In genomic region chr17:78714534-78714933, GRCh38 we compare ENCODE assay signal across 17 cellular contexts.
DNase-seq lines count a peak whose midpoint lies in the region; ATAC-seq and TF ChIP-seq lines count a peak whose summit lies in the region.
"Had no signal": no experiment of that assay in that cellular context is flagged by ENCODE, and none has a peak within 500 bp of the region (broad histone marks: within the 10 kb centered on the region; RNA-seq: fewer than 3 reads in every experiment).

No MANE protein-coding gene starts in this region.

- WGBS in psoas muscle, 3 donors: 97 to 100% (median 98%) methylated on average over 4 of the region's 4 CpGs
- WGBS in transverse colon (ENCODE audit: low coverage in 1 of 2), 2 donors: 86% methylated on average over 4 of the region's 4 CpGs; no CpG with 5 or more reads in 1 of the 2 donors

- H3K27me3 ChIP-seq in MM.1S (replicated peaks; ENCODE audit: insufficient read depth, low read length) (no peaks in the 10 kb centered on the region), psoas muscle (ENCODE audit: insufficient read depth in 3 of 3, low read length in 2 of 3) (no peaks in the 10 kb centered on the region), transverse colon (no peaks in the 10 kb centered on the region)
- H3K27me3 ChIP-seq: foreskin keratinocyte, tibial artery had no signal

- TF ChIP-seq POLR2A in transverse colon (IDR thresholded peaks at IDR 0.05): no peak

- no peak for TF ChIP-seq EP300 in transverse colon (IDR thresholded peaks at IDR 0.05; ENCODE audit: low read depth)

- peaks cover 95% of the 10 kb centered on the region for H3K79me2 ChIP-seq in MM.1S (ENCODE audit: low read length)

- no peak overlapping the region for H3K9ac ChIP-seq in MM.1S (ENCODE audit: low read length)
- H3K9ac ChIP-seq: parathyroid adenoma had no signal

- intact Hi-C loops in activated CD4-positive, alpha-beta T cell treated with anti-CD3 and anti-CD28 coated beads, Interleukin-2, amount 10 ng/mL, durations not matched to agents 24 days and 14 days (cut with micrococcal nuclease): loop anchor here (2.0 kb wide), 1 partner anchor 14 kb away; no protein-coding TSS in a partner anchor
- intact Hi-C loops in psoas muscle (cut with DNase I): no loop called here
- intact Hi-C loops in transverse colon (cut with DNase I; ENCODE audit: low total_unique reads): no loop called here

- H3K4me1 ChIP-seq in MM.1S (ENCODE audit: low read length): peaks cover 51% of the 10 kb centered on the region
- H3K4me1 ChIP-seq in psoas muscle: peaks cover 51% of the 10 kb centered on the region
- H3K4me1 ChIP-seq in transverse colon: peaks cover 44 to 63% (median 44%) of the 10 kb centered on the region in 4 donors

- H3K27me3 Mint-ChIP-seq in activated CD4-positive, alpha-beta T cell treated with anti-CD3 and anti-CD28 coated beads, Interleukin-2, amount 10 ng/mL, durations not matched to agents 24 days and 14 days: no peaks in the 10 kb centered on the region

- H3K27ac ChIP-seq in MM.1S (ENCODE audit: low read length) (peak overlapping the region; percentile 97; the same call in 1 of the 2 replicates), angular gyrus (ENCODE audit: low read depth, low read length) (peak overlapping the region; percentile 59), psoas muscle (peak overlapping the region; percentile 78), transverse colon (no peak overlapping the region)
- H3K27ac ChIP-seq: foreskin keratinocyte, parathyroid adenoma, tibial artery had no signal

- H3K36me3 Mint-ChIP-seq in activated CD4-positive, alpha-beta T cell treated with anti-CD3 and anti-CD28 coated beads, Interleukin-2, amount 10 ng/mL, durations not matched to agents 24 days and 14 days (ENCODE audit: low read depth): peaks cover 11% of the 10 kb centered on the region

- H3K27ac Mint-ChIP-seq in activated CD4-positive, alpha-beta T cell treated with anti-CD3 and anti-CD28 coated beads, Interleukin-2, amount 10 ng/mL, durations not matched to agents 24 days and 14 days: peak overlapping the region; percentile 74

- ATAC-seq in psoas muscle (no peak), GM19324 (IDR thresholded peaks at IDR 0.05; ENCODE audit: low FRiP score, unreplicated experiment) (no peak)
- ATAC-seq: A549, foreskin keratinocyte had no signal

- peaks cover 29% of the 10 kb centered on the region for H4K20me1 ChIP-seq in MM.1S (ENCODE audit: insufficient read depth, low read length)

- peaks cover 62% of the 10 kb centered on the region for H3F3A ChIP-seq in MM.1S (ENCODE audit: insufficient read depth, low read length)

- H3K9me3 ChIP-seq in MM.1S (replicated peaks; ENCODE audit: insufficient read depth, low read length): no peaks in the 10 kb centered on the region
- H3K9me3 ChIP-seq in psoas muscle: no peaks in the 10 kb centered on the region
- no peaks in the 10 kb centered on the region for H3K9me3 ChIP-seq in transverse colon
- H3K9me3 ChIP-seq: A549, tibial artery had no signal

- H3K4me3 ChIP-seq in MM.1S (ENCODE audit: low read length) (no peak overlapping the region; the same call in 1 of the 2 replicates), psoas muscle (no peak overlapping the region), transverse colon (no peak overlapping the region)
- H3K4me3 ChIP-seq: A549, tibial artery had no signal

- H3K4me1 Mint-ChIP-seq in activated CD4-positive, alpha-beta T cell treated with anti-CD3 and anti-CD28 coated beads, Interleukin-2, amount 10 ng/mL, durations not matched to agents 24 days and 14 days: peaks cover 73% of the 10 kb centered on the region

- no peak for TF ChIP-seq CTCF in MM.1S (IDR thresholded peaks at IDR 0.05; ENCODE audit: low read length)
- no peak for TF ChIP-seq CTCF in psoas muscle (IDR thresholded peaks at IDR 0.05)
- no peak for TF ChIP-seq CTCF in transverse colon (IDR thresholded peaks at IDR 0.05)

- no peaks in the 10 kb centered on the region for H3K9me3 Mint-ChIP-seq in activated CD4-positive, alpha-beta T cell treated with anti-CD3 and anti-CD28 coated beads, Interleukin-2, amount 10 ng/mL, durations not matched to agents 24 days and 14 days

- H2AFZ ChIP-seq in MM.1S (ENCODE audit: low read length): no peak overlapping the region
- H2AFZ ChIP-seq: parathyroid adenoma had no signal

- no peak for DNase-seq in activated CD4-positive, alpha-beta T cell treated with anti-CD3 and anti-CD28 coated beads, Interleukin-2, amount 10 ng/mL, durations not matched to agents 24 days and 14 days
- no peak for DNase-seq in activated CD4-positive, alpha-beta T cell treated with anti-CD3 and anti-CD28 coated beads, Interleukin-2, amount 50 U/mL, for 4 hours
- DNase-seq in MM.1S (no peak), psoas muscle (no peak), NK-92 (lab: John Stamatoyannopoulos, UW; ENCODE audit: unreplicated experiment) (no peak), transverse colon (no peak)
- DNase-seq: anterior cingulate cortex; foreskin keratinocyte; NCI-H1417; NCI-H524 treated with DMSO at 0.1 percent for 48 hours; stimulated activated CD4-positive, alpha-beta T cell treated with anti-CD3 and anti-CD28 coated beads, Interleukin-12 subunit alpha, Interleukin-12 subunit beta, amount 100 ng/mL, for 4 hours; T1000; tibial artery had no signal

- H3K9me2 ChIP-seq in MM.1S (replicated peaks; ENCODE audit: insufficient read depth, low read length): no peaks in the 10 kb centered on the region

- peak overlapping the region; percentile 20 for H3K4me3 Mint-ChIP-seq in activated CD4-positive, alpha-beta T cell treated with anti-CD3 and anti-CD28 coated beads, Interleukin-2, amount 10 ng/mL, durations not matched to agents 24 days and 14 days

- H3K36me3 ChIP-seq in MM.1S (replicated peaks; ENCODE audit: insufficient read depth, low read length) (no peaks in the 10 kb centered on the region), psoas muscle (ENCODE audit: insufficient read depth in 1 of 2, low read depth in 1 of 2) (no peaks in the 10 kb centered on the region), transverse colon (no peaks in the 10 kb centered on the region)
- H3K36me3 ChIP-seq: tibial artery had no signal

- in situ Hi-C loops in transverse colon (cut with MboI; ENCODE audit: low pct_ligation_motif_present in 1 of 4, low pct_unique_long_range_greater_than_20kb in 1 of 4, low sequenced_read_pairs in 3 of 4): loop anchor here in 1 of 4 donors (25.0 kb wide), 1 partner anchor 202 kb away; no protein-coding TSS in a partner anchor

- peak overlapping the region; percentile 85 for H3K4me2 ChIP-seq in MM.1S (ENCODE audit: low read depth, low read length)
- H3K4me2 ChIP-seq: A549 had no signal

Comparison
In these comparisons a context has a peak if more than half of its experiments do, and no peak if none do; other contexts are left out.
1. H3K27ac ChIP-seq: peak in MM.1S (single experiment), angular gyrus (single experiment) and psoas muscle (single experiment); none in transverse colon (0 of 4).